In genomic region chr5:73496984-73497457, GRCh38 we compare ENCODE assay signal across 8 cellular contexts. TPM values are rescaled to one million over a fixed set of nuclear protein-coding genes. Genes with fewer than 3 reads are reported as not detected.
DNase-seq lines count a peak whose midpoint lies in the region; ATAC-seq and TF ChIP-seq lines count a peak whose summit lies in the region.

No MANE protein-coding gene starts in this region.

- H3K9me3 Mint-ChIP-seq in activated T-helper 17 cell treated with anti-CD3 and anti-CD28 coated beads, Interleukin-2, amount 50 U/mL, for 72 hours = no peaks in the 10 kb centered on the region

- H3K27ac ChIP-seq in caudate nucleus (ENCODE audit: low read depth, low read length) = no peak overlapping the region

- DNase-seq in AG20443 (ENCODE audit: low spot score) (peak; percentile 39), H4 (ENCODE audit: low spot score) (peak; percentile 85), NCI-H345 (lab: John Stamatoyannopoulos, UW) (peak; percentile 72), kidney epithelial cell (ENCODE audit: low read depth) (peak; percentile 38), NK-92 (lab: John Stamatoyannopoulos, UW; ENCODE audit: unreplicated experiment) (no peak), caudate nucleus (lab: John Stamatoyannopoulos, UW) (no peak)

- H3K4me3 Mint-ChIP-seq in activated T-helper 17 cell treated with anti-CD3 and anti-CD28 coated beads, Interleukin-2, amount 50 U/mL, for 72 hours = peak overlapping the region; percentile 98

- H3K27me3 Mint-ChIP-seq in activated T-helper 17 cell treated with anti-CD3 and anti-CD28 coated beads, Interleukin-2, amount 50 U/mL, for 72 hours = peaks cover 18% of the 10 kb centered on the region

- peaks cover 41% of the 10 kb centered on the region for H3K36me3 Mint-ChIP-seq in activated T-helper 17 cell treated with anti-CD3 and anti-CD28 coated beads, Interleukin-2, amount 50 U/mL, for 72 hours (ENCODE audit: low read depth)

- no peak overlapping the region for H3K4me3 ChIP-seq in kidney epithelial cell (ENCODE audit: low read depth, low read length)

- no peaks in the 10 kb centered on the region for H3K36me3 ChIP-seq in kidney epithelial cell (ENCODE audit: control insufficient read depth, insufficient read depth, low read length)

- peaks cover 19% of the 10 kb centered on the region for H3K4me1 Mint-ChIP-seq in activated T-helper 17 cell treated with anti-CD3 and anti-CD28 coated beads, Interleukin-2, amount 50 U/mL, for 72 hours

- no peak for ATAC-seq in activated T-helper 17 cell treated with anti-CD3 and anti-CD28 coated beads, Interleukin-2, amount 50 U/mL, for 72 hours (replicated peaks)
- no peak for ATAC-seq in GM18861 (IDR thresholded peaks at IDR 0.05; ENCODE audit: unreplicated experiment)

- peak; percentile 40 for TF ChIP-seq CTCF in kidney epithelial cell (IDR thresholded peaks at IDR 0.05; ENCODE audit: insufficient read depth, low read length, poor library complexity, severe bottlenecking)

- H3K27me3 ChIP-seq in kidney epithelial cell (ENCODE audit: control insufficient read depth, insufficient read depth, low read length) = no peaks in the 10 kb centered on the region

- no peak overlapping the region for H3K27ac Mint-ChIP-seq in activated T-helper 17 cell treated with anti-CD3 and anti-CD28 coated beads, Interleukin-2, amount 50 U/mL, for 72 hours

RNA-seq across cellular contexts. Expression of gene BTF3, which starts 1.2 kb away (rescaled TPM):
- 423 and 608 TPM in 2 replicates for total RNA-seq in H4 (2014; rRNA removed; shearing (Covaris generic))
- 100 to 1,000 TPM; 887 to 907 TPM for total RNA-seq in activated T-helper 17 cell treated with anti-CD3 and anti-CD28 coated beads, Interleukin-2, amount 50 U/mL, for 72 hours
- total RNA-seq in kidney epithelial cell = 668 and 708 TPM in 2 replicates

RNA-seq across cellular contexts. Expression of gene FOXD1, which starts 48.4 kb away (rescaled TPM):
- 5.2 and 5.4 TPM in 2 replicates for total RNA-seq in H4 (2014; rRNA removed; shearing (Covaris generic))
- total RNA-seq in activated T-helper 17 cell treated with anti-CD3 and anti-CD28 coated beads, Interleukin-2, amount 50 U/mL, for 72 hours = under 1 TPM in 1 of 2 donors, not detected in 1; 0.45 TPM
- total RNA-seq in kidney epithelial cell = 14.7 and 22.0 TPM in 2 replicates

Comparison
In these comparisons a context has a peak if more than half of its experiments do, and no peak if none do; other contexts are left out.
1. DNase-seq: peak in AG20443 (single experiment), H4 (single experiment), NCI-H345 (single experiment) and kidney epithelial cell (single experiment); none in NK-92 (single experiment) and caudate nucleus (0 of 61).